13 cellular contexts compared by ENCODE assay signal in genomic region chr2:148534416-148535205, GRCh38.
DNase-seq lines count a peak whose midpoint lies in the region; ATAC-seq and TF ChIP-seq lines count a peak whose summit lies in the region.
"Had no signal": no experiment of that assay in that cellular context is flagged by ENCODE, and none has a peak within 500 bp of the region (broad histone marks: within the 10 kb centered on the region; RNA-seq: fewer than 3 reads in every experiment).

No MANE protein-coding gene starts in this region.

- H3K4me3 ChIP-seq in breast epithelium, result no peak overlapping the region
- H3K4me3 ChIP-seq in epithelial cell of esophagus (ENCODE audit: low read length), result no peak overlapping the region
- no peak overlapping the region for H3K4me3 ChIP-seq in left lung
- H3K4me3 ChIP-seq: tibial nerve had no signal

- H3K27me3 Mint-ChIP-seq in MCF 10A (ENCODE audit: insufficient read depth, unreplicated experiment), result no peaks in the 10 kb centered on the region

- no peaks in the 10 kb centered on the region for H3K4me1 ChIP-seq in breast epithelium
- peaks cover 0 to 2% of the 10 kb centered on the region in 2 donors for H3K4me1 ChIP-seq in left lung
- H3K4me1 ChIP-seq: tibial nerve had no signal

- H3K9me3 Mint-ChIP-seq in MCF 10A (ENCODE audit: unreplicated experiment), result no peaks in the 10 kb centered on the region
- H3K9me3 Mint-ChIP-seq: central memory CD8-positive, alpha-beta T cell had no signal

- H3K27me3 ChIP-seq in breast epithelium, result no peaks in the 10 kb centered on the region
- H3K27me3 ChIP-seq in left lung, result peaks cover 0 to 8% of the 10 kb centered on the region in 2 donors
- H3K27me3 ChIP-seq: tibial nerve had no signal

- POLR2A ChIA-PET in MCF 10A (lab: Yijun Ruan, JAX), result interaction anchor here (0.7 to 1.2 kb wide), 2 partner anchors 108 to 115 kb away, joined by 3 to 4 read pairs; no protein-coding TSS in a partner anchor

- H3K9me3 ChIP-seq in breast epithelium (no peaks in the 10 kb centered on the region), left lung (no peaks in the 10 kb centered on the region)
- H3K9me3 ChIP-seq: tibial nerve had no signal

- DNase-seq in MCF 10A (ENCODE audit: unreplicated experiment) (peak; percentile 14), breast epithelium (ENCODE audit: low spot score in 2 of 2) (no peak), epithelial cell of esophagus (ENCODE audit: low read depth) (peak; percentile 25), left lung (peak in 1 of 2 donors; percentile 66), ureter (ENCODE audit: low spot score) (peak; percentile 50), GM19238 (ENCODE audit: insufficient read length, low spot score) (no peak), amniotic stem cell (lab: John Stamatoyannopoulos, UW) (no peak), DMS53 (lab: John Stamatoyannopoulos, UW) (no peak)
- DNase-seq: activated naive CD4-positive, alpha-beta T cell; Calu3; NCI-H1092 had no signal

- intact Hi-C loops in MCF 10A (cut with micrococcal nuclease), result no loop called here
- intact Hi-C loops in breast epithelium (cut with DNase I; ENCODE audit: low total_unique reads), result loop anchor here (5.0 kb wide), 1 partner anchor 1217 kb away; no protein-coding TSS in a partner anchor
- intact Hi-C loops in left lung (cut with DNase I), result no loop called here

- peaks cover 18% of the 10 kb centered on the region for H3K36me3 Mint-ChIP-seq in MCF 10A (ENCODE audit: insufficient read depth, unreplicated experiment)

- H3K36me3 ChIP-seq in breast epithelium, result no peaks in the 10 kb centered on the region
- H3K36me3 ChIP-seq in left lung, result no peaks in the 10 kb centered on the region
- H3K36me3 ChIP-seq: tibial nerve had no signal

- TF ChIP-seq CTCF in MCF 10A (IDR thresholded peaks at IDR 0.05; ENCODE audit: unreplicated experiment) (no peak), breast epithelium (IDR thresholded peaks at IDR 0.05) (no peak), epithelial cell of esophagus (IDR thresholded peaks at IDR 0.05; ENCODE audit: insufficient read depth, low read depth, low read length, missing control alignments) (no peak), left lung (IDR thresholded peaks at IDR 0.05) (no peak)

- peak; percentile 89 for ATAC-seq in left lung

- BruUV-seq in MCF 10A (replicated peaks; lab: Mats Ljungman, UMichigan), result no TSS peak

- CTCF ChIA-PET in MCF 10A (lab: Yijun Ruan, JAX), result interaction anchor here (0.5 kb wide), 1 partner anchor 589 kb away, joined by 3 read pairs; no protein-coding TSS in a partner anchor

- TF ChIP-seq POLR2A in breast epithelium (IDR thresholded peaks at IDR 0.05), result no peak

- no peaks in the 10 kb centered on the region for H3K4me1 Mint-ChIP-seq in MCF 10A (ENCODE audit: insufficient read depth, unreplicated experiment)
- H3K4me1 Mint-ChIP-seq: central memory CD8-positive, alpha-beta T cell had no signal

- no peak overlapping the region for H3K4me3 Mint-ChIP-seq in MCF 10A (ENCODE audit: unreplicated experiment)
- H3K4me3 Mint-ChIP-seq: central memory CD8-positive, alpha-beta T cell had no signal

- no peak overlapping the region for H3K27ac Mint-ChIP-seq in MCF 10A (ENCODE audit: low read depth, unreplicated experiment)

- H3K27ac ChIP-seq in breast epithelium (no peak overlapping the region), left lung (no peak overlapping the region)
- H3K27ac ChIP-seq: tibial nerve had no signal

Comparison
In these comparisons a context has a peak if more than half of its experiments do, and no peak if none do; other contexts are left out.
1. DNase-seq: peak in MCF 10A (single experiment), epithelial cell of esophagus (single experiment) and ureter (single experiment); none in breast epithelium (0 of 2), GM19238 (single experiment), amniotic stem cell (single experiment) and DMS53 (single experiment).